ENCODE assay signal across 9 cellular contexts in the genomic region with DNA sequence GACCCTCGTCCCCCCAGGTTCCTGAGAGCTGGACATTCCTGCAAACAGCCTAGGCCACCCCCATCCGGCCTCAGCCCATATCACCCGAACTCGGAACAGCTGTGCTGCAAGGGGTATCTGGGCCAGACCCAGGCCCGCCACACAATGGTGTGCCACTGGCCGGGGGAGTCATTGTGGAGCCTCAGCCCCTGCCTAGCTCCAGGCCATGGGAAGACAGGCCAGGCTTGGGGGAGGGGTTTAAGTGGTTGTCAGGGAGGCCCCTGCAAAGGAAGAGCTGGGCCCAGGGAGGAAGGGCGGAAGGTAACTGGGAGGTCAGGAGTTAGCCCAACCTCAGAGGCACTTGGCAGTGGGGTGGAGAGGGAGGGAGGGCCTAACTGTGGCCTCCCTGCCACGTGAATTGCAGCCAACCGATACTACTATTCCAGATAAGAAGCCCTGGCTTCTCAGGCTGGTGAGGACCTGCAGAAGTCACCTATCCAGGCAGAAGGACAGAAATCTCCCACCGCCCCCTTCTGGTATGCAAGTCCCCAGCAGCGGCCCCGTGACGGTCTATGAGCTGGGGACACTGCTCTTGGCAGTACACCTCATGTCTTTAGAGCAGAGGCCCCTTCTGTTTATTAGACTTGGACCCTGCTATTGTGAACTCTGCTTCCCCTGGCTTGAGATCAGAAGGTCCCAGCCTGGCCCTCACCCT. TPM values are rescaled to one million over a fixed set of nuclear protein-coding genes. Genes with fewer than 3 reads are reported as not detected.
DNase-seq lines count a peak whose midpoint lies in the region; ATAC-seq and TF ChIP-seq lines count a peak whose summit lies in the region.
"Had no signal": no experiment of that assay in that cellular context is flagged by ENCODE, and none has a peak within 500 bp of the region (broad histone marks: within the 10 kb centered on the region; RNA-seq: fewer than 3 reads in every experiment).

No MANE protein-coding gene starts in this region.

- no peak for ATAC-seq in GM18517 (IDR thresholded peaks at IDR 0.05; ENCODE audit: unreplicated experiment)
- ATAC-seq in HG02798 (IDR thresholded peaks at IDR 0.05; ENCODE audit: poor library complexity, unreplicated experiment), result no peak

- H3K4me3 ChIP-seq in fibroblast of the aortic adventitia (ENCODE audit: low read depth, low read length), result no peak overlapping the region
- H3K4me3 ChIP-seq in prostate gland, result no peak overlapping the region

- peak; percentile 48 for DNase-seq in GM20000 (ENCODE audit: low spot score)
- peak; percentile 98 for DNase-seq in OCI-M1 (lab: John Stamatoyannopoulos, UW)
- peak; percentile 19 for DNase-seq in fibroblast of the aortic adventitia (ENCODE audit: low read depth)
- no peak for DNase-seq in prostate gland (ENCODE audit: low spot score)
- DNase-seq in NCI-H2107 (lab: John Stamatoyannopoulos, UW), result no peak
- no peak for DNase-seq in activated CD4-positive, CD25-positive, alpha-beta regulatory T cell (lab: John Stamatoyannopoulos, UW)
- DNase-seq: NCI-H1436 treated with DMSO at 0.1 percent for 48 hours had no signal

- TF ChIP-seq POLR2A in prostate gland (IDR thresholded peaks at IDR 0.05), result no peak

- no peaks in the 10 kb centered on the region for H3K9me3 ChIP-seq in prostate gland

- TF ChIP-seq CTCF in GM20000 (IDR thresholded peaks at IDR 0.05; ENCODE audit: extremely low read depth, missing control alignments), result peak; percentile 26
- TF ChIP-seq CTCF in fibroblast of the aortic adventitia (IDR thresholded peaks at IDR 0.05; ENCODE audit: insufficient read depth, low read length), result no peak
- no peak for TF ChIP-seq CTCF in prostate gland (IDR thresholded peaks at IDR 0.05)

- H3K4me1 ChIP-seq in prostate gland (replicated peaks), result no peaks in the 10 kb centered on the region

- no peaks in the 10 kb centered on the region for H3K27me3 ChIP-seq in prostate gland (replicated peaks; ENCODE audit: insufficient read depth)

- no peaks in the 10 kb centered on the region for H3K36me3 ChIP-seq in prostate gland

- peak overlapping the region; percentile 50 to 57 for H3K27ac ChIP-seq in prostate gland

- WGBS in prostate gland, result 55% methylated on average over 13 of the region's 13 CpGs

- intact Hi-C loops in prostate gland (cut with DNase I), result no loop called here

RNA-seq across cellular contexts. Expression of gene VSIR, which starts 26.8 kb away (rescaled TPM):
- 16.9 and 20.6 TPM in 2 replicates for total RNA-seq in fibroblast of the aortic adventitia (ENCODE audit: low replicate concordance)
- total RNA-seq in prostate gland, result 10 to 100 TPM; 23.1 to 40.2 TPM

RNA-seq across cellular contexts. Expression of gene C10orf105, which starts 26.9 kb away (rescaled TPM):
- under 0.01 TPM in 1 of 2 replicates, not detected in the other for total RNA-seq in fibroblast of the aortic adventitia (ENCODE audit: low replicate concordance)
- under 1 TPM in 1 of 2 donors, not detected in 1; 0.11 TPM for total RNA-seq in prostate gland

Comparison
In these comparisons a context has a peak if more than half of its experiments do, and no peak if none do; other contexts are left out.
1. DNase-seq: peak in GM20000 (single experiment), OCI-M1 (single experiment) and fibroblast of the aortic adventitia (single experiment); none in prostate gland (single experiment), NCI-H2107 (single experiment) and activated CD4-positive, CD25-positive, alpha-beta regulatory T cell (0 of 4).